Comparison of ENCODE assay signal across 8 cellular contexts in genomic region chrX:132219343-132219768, GRCh38. TPM values are rescaled to one million over a fixed set of nuclear protein-coding genes. Genes with fewer than 3 reads are reported as not detected.
DNase-seq lines count a peak whose midpoint lies in the region; ATAC-seq and TF ChIP-seq lines count a peak whose summit lies in the region.

TSS of gene RAP2C (minus strand) at chrX:132219447. CDS start at chrX:132217268, 2,179 bp downstream.

- H3K9me1 ChIP-seq in IMR-90 (ENCODE audit: insufficient read depth, low read length): no peaks in the 10 kb centered on the region

- H3K4ac ChIP-seq in IMR-90 (ENCODE audit: low read depth, low read length): peak within 1 kb of the TSS; percentile 40

- in situ Hi-C loops in IMR-90 (cut with MboI; ENCODE audit: low sequenced_read_pairs): no loop called here
- in situ Hi-C loops in Panc1 (cut with HindIII; ENCODE audit: low pct_unique_long_range_greater_than_20kb, low sequenced_read_pairs): no loop called here

- H3K9me3 Mint-ChIP-seq in activated T-helper 1 cell treated with anti-CD3 and anti-CD28 coated beads, Interleukin-12 subunit alpha, Interleukin-12 subunit beta, Interleukin-2, Interleukin-4 antibody, amounts not matched to agents 30 ng/mL and 10 ng/mL and 1 ng/mL, durations not matched to agents 14 hours and 24 hours and 36 hours: no peaks in the 10 kb centered on the region
- peaks cover 0 to 5% (median 0%) of the 10 kb centered on the region in 7 donors for H3K9me3 Mint-ChIP-seq in naive B cell

- BruUV-seq in IMR-90 (replicated peaks; lab: Mats Ljungman, UMichigan): no TSS peak
- no TSS peak for BruUV-seq in Panc1 (replicated peaks; lab: Mats Ljungman, UMichigan)

- dilution Hi-C loops in IMR-90 (cut with HindIII; ENCODE audit: low sequenced_read_pairs, unreplicated experiment): no loop called here

- no peak within 1 kb of the TSS for H3K18ac ChIP-seq in IMR-90 (ENCODE audit: low read depth, low read length)

- H3K4me2 ChIP-seq in IMR-90 (ENCODE audit: low read depth, low read length) (peak within 1 kb of the TSS; percentile 77), fibroblast of lung (ENCODE audit: extremely low read depth, insufficient read depth, low read length) (peak within 1 kb of the TSS; percentile 77)

- no CpG with 5 or more reads among the region's 6 CpGs for WGBS in IMR-90 (ENCODE audit: extremely low coverage in 2 of 2, insufficient read length in 1 of 2), 2 experiments

- no peak within 1 kb of the TSS for H2BK15ac ChIP-seq in IMR-90 (ENCODE audit: low read depth, low read length)

- no peaks in the 10 kb centered on the region for H3K9me3 ChIP-seq in IMR-90 (ENCODE audit: control insufficient read depth, insufficient read depth, low read length)
- no peaks in the 10 kb centered on the region for H3K9me3 ChIP-seq in Panc1 (ENCODE audit: control insufficient read depth, insufficient read depth, low read depth, low read length)
- H3K9me3 ChIP-seq in fibroblast of lung (ENCODE audit: control insufficient read depth, insufficient read depth, low read depth, low read length): no peaks in the 10 kb centered on the region
- H3K9me3 ChIP-seq in stomach smooth muscle (ENCODE audit: control insufficient read depth in 2 of 2, low read length in 2 of 2): no peaks in the 10 kb centered on the region

- H3K27ac Mint-ChIP-seq in activated T-helper 1 cell treated with anti-CD3 and anti-CD28 coated beads, Interleukin-12 subunit alpha, Interleukin-12 subunit beta, Interleukin-2, Interleukin-4 antibody, amounts not matched to agents 30 ng/mL and 10 ng/mL and 1 ng/mL, durations not matched to agents 14 hours and 24 hours and 36 hours: peak within 1 kb of the TSS; percentile 95
- H3K27ac Mint-ChIP-seq in naive B cell: peak within 1 kb of the TSS; percentile 84 to 98 (median 96)

- CTCF ChIA-PET in IMR-90 (lab: Yijun Ruan, JAX) (interaction anchor here (0.6 to 1.9 kb wide), 5 partner anchors 11 to 253 kb away, joined by 3 to 22 read pairs (median 3); no protein-coding TSS in a partner anchor), Panc1 (lab: Charles Lee) (interaction anchor here (0.6 to 2.8 kb wide), 6 partner anchors 127 to 481 kb away, joined by 3 to 19 read pairs (median 4); no protein-coding TSS in a partner anchor)

- H2BK120ac ChIP-seq in IMR-90 (ENCODE audit: low read depth, low read length): no peak within 1 kb of the TSS

- H3K4me1 Mint-ChIP-seq in activated T-helper 1 cell treated with anti-CD3 and anti-CD28 coated beads, Interleukin-12 subunit alpha, Interleukin-12 subunit beta, Interleukin-2, Interleukin-4 antibody, amounts not matched to agents 30 ng/mL and 10 ng/mL and 1 ng/mL, durations not matched to agents 14 hours and 24 hours and 36 hours (ENCODE audit: low read depth): peaks cover 26% of the 10 kb centered on the region
- H3K4me1 Mint-ChIP-seq in naive B cell: peaks cover 16 to 21% (median 18%) of the 10 kb centered on the region in 3 donors

- H3K9ac ChIP-seq in IMR-90 (ENCODE audit: low read depth, low read length) (peak within 1 kb of the TSS; percentile 73), fibroblast of lung (ENCODE audit: insufficient read depth, low read length) (peak within 1 kb of the TSS; percentile 68), stomach smooth muscle (ENCODE audit: low read length in 2 of 2) (peak within 1 kb of the TSS; percentile 52 to 75)

- H4K20me1 ChIP-seq in IMR-90 (ENCODE audit: insufficient read depth, low read length): no peaks in the 10 kb centered on the region
- no peaks in the 10 kb centered on the region for H4K20me1 ChIP-seq in fibroblast of lung (ENCODE audit: control insufficient read depth, extremely low read depth, insufficient read depth, low read length)

- TF ChIP-seq RAD21 in IMR-90 (IDR thresholded peaks at IDR 0.05; ENCODE audit: low read length): peak; percentile 49

- H3K4me3 Mint-ChIP-seq in activated T-helper 1 cell treated with anti-CD3 and anti-CD28 coated beads, Interleukin-12 subunit alpha, Interleukin-12 subunit beta, Interleukin-2, Interleukin-4 antibody, amounts not matched to agents 30 ng/mL and 10 ng/mL and 1 ng/mL, durations not matched to agents 14 hours and 24 hours and 36 hours: peak within 1 kb of the TSS; percentile 91
- H3K4me3 Mint-ChIP-seq in naive B cell: peak within 1 kb of the TSS; percentile 81 to 98 (median 90)

- peak within 1 kb of the TSS; percentile 88 for H3K4me3 ChIP-seq in IMR-90 (ENCODE audit: insufficient read depth, low read depth, low read length)
- H3K4me3 ChIP-seq in Panc1 (ENCODE audit: low read depth in 2 of 2, low read length in 2 of 2): peak within 1 kb of the TSS; percentile 79 to 90
- H3K4me3 ChIP-seq in fibroblast of lung (replicated peaks in 1 of 4; ENCODE audit: control extremely low read depth in 1 of 4, insufficient read depth in 1 of 4, low read depth in 3 of 4, low read length in 4 of 4): peak within 1 kb of the TSS; percentile 49 to 87 (median 64)
- H3K4me3 ChIP-seq in stomach smooth muscle (ENCODE audit: low read length in 2 of 2): peak within 1 kb of the TSS; percentile 76 to 78

- H3K79me2 ChIP-seq in fibroblast of lung (ENCODE audit: control insufficient read depth, insufficient read depth, low read length): peaks cover 16% of the 10 kb centered on the region

- H2BK5ac ChIP-seq in IMR-90 (ENCODE audit: low read depth, low read length, poor library complexity, severe bottlenecking): peak within 1 kb of the TSS; percentile 64

- H3K27me3 Mint-ChIP-seq in activated T-helper 1 cell treated with anti-CD3 and anti-CD28 coated beads, Interleukin-12 subunit alpha, Interleukin-12 subunit beta, Interleukin-2, Interleukin-4 antibody, amounts not matched to agents 30 ng/mL and 10 ng/mL and 1 ng/mL, durations not matched to agents 14 hours and 24 hours and 36 hours (ENCODE audit: insufficient read depth): no peaks in the 10 kb centered on the region
- H3K27me3 Mint-ChIP-seq in naive B cell: peaks cover 0 to 10% (median 0%) of the 10 kb centered on the region in 3 donors

- H3K27me3 ChIP-seq in IMR-90 (ENCODE audit: control insufficient read depth, insufficient read depth, low read length): peaks cover 2% of the 10 kb centered on the region; the same call in 1 of the 2 replicates
- no peaks in the 10 kb centered on the region for H3K27me3 ChIP-seq in Panc1 (ENCODE audit: control insufficient read depth, insufficient read depth, low read length)
- H3K27me3 ChIP-seq in fibroblast of lung (ENCODE audit: control insufficient read depth, insufficient read depth, low read length): no peaks in the 10 kb centered on the region
- H3K27me3 ChIP-seq in stomach smooth muscle (ENCODE audit: control insufficient read depth in 1 of 2, insufficient read depth in 2 of 2, low read length in 2 of 2): peaks cover 0 to 2% of the 10 kb centered on the region in 2 donors

- intact Hi-C loops in IMR-90 (cut with micrococcal nuclease): loop anchor here (1.0 to 5.0 kb wide), 3 partner anchors 127 to 378 kb away; partner anchors contain the start of gene MBNL3
- intact Hi-C loops in Panc1 (cut with micrococcal nuclease; ENCODE audit: unreplicated experiment): loop anchor here (1.0 to 5.0 kb wide), 2 partner anchors 127 to 377 kb away; no protein-coding TSS in a partner anchor
- intact Hi-C loops in activated T-helper 1 cell treated with anti-CD3 and anti-CD28 coated beads, Interleukin-12 subunit alpha, Interleukin-12 subunit beta, Interleukin-2, Interleukin-4 antibody, amounts not matched to agents 30 ng/mL and 10 ng/mL and 1 ng/mL, durations not matched to agents 14 hours and 24 hours and 36 hours (cut with micrococcal nuclease): loop anchor here (1.0 to 5.0 kb wide), 6 partner anchors 127 to 1317 kb away; partner anchors contain the start of genes ENOX2 and MBNL3

- TF ChIP-seq CTCF in IMR-90 (conservative IDR thresholded peaks at IDR 0.05; ENCODE audit: low read depth, low read length): peak; percentile 53
- TF ChIP-seq CTCF in Panc1 (IDR thresholded peaks at IDR 0.05): peak; percentile 82
- TF ChIP-seq CTCF in fibroblast of lung (conservative IDR thresholded peaks at IDR 0.05 in 1 of 2, IDR thresholded peaks at IDR 0.05 in 1 of 2; ENCODE audit: low read depth in 1 of 2, low read length in 2 of 2): peak; percentile 42 to 59

- no peak within 1 kb of the TSS for H2AK5ac ChIP-seq in IMR-90 (ENCODE audit: low read depth, low read length)

- H3K36me3 ChIP-seq in IMR-90 (ENCODE audit: control insufficient read depth, insufficient read depth, low read length): no peaks in the 10 kb centered on the region
- H3K36me3 ChIP-seq in Panc1 (ENCODE audit: control insufficient read depth, insufficient read depth, low read length): peaks cover under 1% of the 10 kb centered on the region; the same call in 1 of the 2 replicates
- no peaks in the 10 kb centered on the region for H3K36me3 ChIP-seq in fibroblast of lung (ENCODE audit: control insufficient read depth, insufficient read depth, low read length)
- no peaks in the 10 kb centered on the region for H3K36me3 ChIP-seq in stomach smooth muscle (ENCODE audit: control insufficient read depth in 2 of 2, insufficient read depth in 2 of 2, low read length in 2 of 2)

- peak; percentile 58 for ATAC-seq in GM21619 (IDR thresholded peaks at IDR 0.05; ENCODE audit: unreplicated experiment)
- ATAC-seq in IMR-90 (ENCODE audit: low read depth): peak; percentile 42
- peak; percentile 78 for ATAC-seq in Panc1
- ATAC-seq in naive B cell (ENCODE audit: low read depth in 2 of 2): peak; percentile 23 to 27

- peaks cover 0 to 12% of the 10 kb centered on the region in 2 experiments; a peak in 2 of 4 replicates for H3K79me1 ChIP-seq in IMR-90 (ENCODE audit: low read depth in 1 of 2, low read length in 2 of 2)

- H2AK9ac ChIP-seq in IMR-90 (replicated peaks; ENCODE audit: low read depth, low read length, poor library complexity): peak within 1 kb of the TSS; percentile 42

- peak within 1 kb of the TSS; percentile 41; the same call in 1 of the 2 replicates for H4K91ac ChIP-seq in IMR-90 (ENCODE audit: insufficient read depth, low read depth, low read length)

- H3K27ac ChIP-seq in IMR-90 (ENCODE audit: insufficient read depth, low read length): peak within 1 kb of the TSS; percentile 76
- peak within 1 kb of the TSS; percentile 95 for H3K27ac ChIP-seq in Panc1 (ENCODE audit: low read length)
- H3K27ac ChIP-seq in fibroblast of lung (ENCODE audit: insufficient read depth, low read length): peak within 1 kb of the TSS; percentile 59
- peak within 1 kb of the TSS; percentile 74 for H3K27ac ChIP-seq in stomach smooth muscle (ENCODE audit: low read length)

- TF ChIP-seq POLR2A in IMR-90 (IDR thresholded peaks at IDR 0.05; ENCODE audit: low read depth, low read length): no peak

- DNase-seq in DMS53 (lab: John Stamatoyannopoulos, UW) (peak; percentile 91), IMR-90 (peak; percentile 54), Panc1 (ENCODE audit: low read depth, low spot score) (peak; percentile 71), fibroblast of lung (ENCODE audit: low read depth in 2 of 2) (peak; percentile 53 to 67), naive B cell (peak; percentile 50)
- DNase-seq in activated T-helper 1 cell treated with anti-CD3 and anti-CD28 coated beads, Interleukin-12 subunit alpha, Interleukin-12 subunit beta, Interleukin-2, Interleukin-4 antibody, amounts not matched to agents 30 ng/mL and 10 ng/mL and 1 ng/mL, durations not matched to agents 14 hours and 24 hours and 36 hours (ENCODE audit: low spot score): peak; percentile 25

- no peak within 1 kb of the TSS; the same call in 1 of the 2 replicates for H4K5ac ChIP-seq in IMR-90 (ENCODE audit: low read depth, low read length)

- POLR2A ChIA-PET in IMR-90 (lab: Charles Lee; ENCODE audit: unreplicated experiment) (no interaction called here), Panc1 (lab: Charles Lee) (interaction anchor here (0.6 kb wide), 1 partner anchor 1016 kb away, joined by 3 read pairs; no protein-coding TSS in a partner anchor)

- H3K4me1 ChIP-seq in IMR-90 (ENCODE audit: control insufficient read depth, insufficient read depth, low read length) (no peaks in the 10 kb centered on the region), Panc1 (ENCODE audit: control insufficient read depth, insufficient read depth, low read length) (peaks cover 16% of the 10 kb centered on the region), fibroblast of lung (ENCODE audit: control insufficient read depth, extremely low read depth, insufficient read depth, low read length) (no peaks in the 10 kb centered on the region), stomach smooth muscle (ENCODE audit: control insufficient read depth, insufficient read depth, low read length) (no peaks in the 10 kb centered on the region)

- no peak within 1 kb of the TSS for H2BK20ac ChIP-seq in IMR-90 (ENCODE audit: low read depth, low read length)

- H2AFZ ChIP-seq in IMR-90 (replicated peaks; ENCODE audit: low read length, poor library complexity): peak within 1 kb of the TSS; percentile 82
- peak within 1 kb of the TSS; percentile 45 for H2AFZ ChIP-seq in fibroblast of lung (ENCODE audit: low read length)

- H3K36me3 Mint-ChIP-seq in activated T-helper 1 cell treated with anti-CD3 and anti-CD28 coated beads, Interleukin-12 subunit alpha, Interleukin-12 subunit beta, Interleukin-2, Interleukin-4 antibody, amounts not matched to agents 30 ng/mL and 10 ng/mL and 1 ng/mL, durations not matched to agents 14 hours and 24 hours and 36 hours (ENCODE audit: low read depth): peaks cover 7% of the 10 kb centered on the region
- H3K36me3 Mint-ChIP-seq in naive B cell: peaks cover 0 to 8% of the 10 kb centered on the region in 2 donors

- H4K8ac ChIP-seq in IMR-90 (ENCODE audit: low read depth in 2 of 2, low read length in 2 of 2): peak within 1 kb of the TSS; percentile 31 to 64; a peak in 2 of 4 replicates

- H3K56ac ChIP-seq in IMR-90 (ENCODE audit: extremely low read depth, insufficient read depth, low read length): peak within 1 kb of the TSS; percentile 81; the same call in 1 of the 2 replicates

- no peak within 1 kb of the TSS for H3K14ac ChIP-seq in IMR-90 (replicated peaks; ENCODE audit: low read depth, low read length)

- 0 out of 2 replicates have a peak within 1 kb of the TSS, but pooled peaks have one; percentile 56 for H3K23ac ChIP-seq in IMR-90 (ENCODE audit: low read depth, low read length)

RNA-seq across cellular contexts. Expression of gene RAP2C, which starts in this region (rescaled TPM):
- 24.4 and 24.9 TPM in 2 replicates for total RNA-seq in IMR-90 (2012; rRNA removed)
- polyA plus RNA-seq in IMR-90 (2012; rRNA removed): 7.0 and 7.6 TPM in 2 replicates
- polyA plus RNA-seq in IMR-90 (2012; cell fraction: cytosol; rRNA removed): 2.6 and 2.8 TPM in 2 replicates
- 2.8 and 6.4 TPM in 2 replicates for polyA plus RNA-seq in IMR-90 (2012; cell fraction: nucleus; rRNA removed; ENCODE audit: low replicate concordance)
- 36.2 TPM for total RNA-seq in Panc1 (2021; ENCODE audit: unreplicated experiment)
- 20.5 TPM for polyA plus RNA-seq in Panc1 (2012; ENCODE audit: insufficient read length)
- total RNA-seq in activated T-helper 1 cell treated with anti-CD3 and anti-CD28 coated beads, Interleukin-12 subunit alpha, Interleukin-12 subunit beta, Interleukin-2, Interleukin-4 antibody, amounts not matched to agents 30 ng/mL and 10 ng/mL and 1 ng/mL, durations not matched to agents 14 hours and 24 hours and 36 hours: 33.8 and 37.6 TPM in 2 replicates
- total RNA-seq in fibroblast of lung: 13.6 and 24.4 TPM in 2 replicates
- 17.6 and 18.5 TPM in 2 replicates for polyA plus RNA-seq in fibroblast of lung
- 20.9 and 22.3 TPM in 2 replicates for polyA plus RNA-seq in fibroblast of lung (2012)
- polyA minus RNA-seq in fibroblast of lung (ENCODE audit: low replicate concordance): 11.5 and 16.3 TPM in 2 replicates
- polyA plus RNA-seq in naive B cell (ENCODE audit: low read depth in 6 of 6): 10 to 100 TPM; 17.5 to 22.5 (median 20.9) TPM

Comparison
In these comparisons a context has a peak if more than half of its experiments do, and no peak if none do; other contexts are left out.
1. Peak in every context shown above with its lines: DNase-seq, ATAC-seq, H3K4me3 ChIP-seq and H3K27ac ChIP-seq.
2. DNase-seq: peak in every context shown above with its lines; median percentile 91 in DMS53; 71 in Panc1; 60 in fibroblast of lung; 54 in IMR-90; 50 in naive B cell; 25 in activated T-helper 1 cell treated with anti-CD3 and anti-CD28 coated beads, Interleukin-12 subunit alpha, Interleukin-12 subunit beta, Interleukin-2, Interleukin-4 antibody, amounts not matched to agents 30 ng/mL and 10 ng/mL and 1 ng/mL, durations not matched to agents 14 hours and 24 hours and 36 hours.
3. ATAC-seq: peak in every context shown above with its lines; median percentile 78 in Panc1; 58 in GM21619; 42 in IMR-90; 25 in naive B cell.